ENCODE assay signal across 22 cellular contexts in the genomic region with DNA sequence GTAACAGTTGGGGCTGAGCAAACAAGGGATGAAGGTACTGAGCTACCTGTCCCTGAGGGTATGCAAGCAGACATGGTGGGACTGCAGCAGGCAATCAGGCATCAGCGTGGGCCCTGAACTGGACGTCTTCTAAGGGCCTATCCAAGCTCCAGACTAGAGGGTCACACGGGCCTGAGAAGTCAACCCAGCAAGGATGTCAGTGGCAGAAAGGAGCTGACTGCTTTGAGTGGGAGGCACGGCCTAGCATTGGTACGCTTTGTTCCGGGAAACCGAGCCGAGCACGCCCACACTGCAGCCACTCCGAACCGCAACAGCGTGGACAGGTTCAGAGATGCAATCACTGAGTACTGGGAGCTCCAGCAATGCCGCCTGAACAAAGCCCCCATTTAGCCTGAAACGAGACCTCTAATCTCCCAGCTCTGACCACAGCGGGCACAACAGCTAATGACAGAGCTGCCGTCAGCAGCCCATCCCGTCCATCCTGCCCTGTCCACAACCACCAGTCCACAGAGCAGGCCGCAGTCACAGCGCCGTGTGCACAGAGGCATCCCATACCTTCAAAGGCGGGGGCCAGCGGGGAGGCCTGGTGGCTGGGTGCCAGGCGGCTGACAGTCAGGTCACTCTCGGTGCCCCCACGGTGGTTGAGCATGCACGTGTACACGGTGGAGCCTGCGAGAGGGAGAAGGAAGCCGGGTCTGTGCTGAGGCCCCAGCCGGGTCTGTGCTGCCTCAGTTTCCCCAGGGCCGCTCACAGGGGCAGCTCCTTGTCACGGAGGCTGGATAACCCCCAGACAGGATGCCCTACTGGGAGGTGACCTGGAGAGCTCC. TPM values are rescaled to one million over a fixed set of nuclear protein-coding genes. Genes with fewer than 3 reads are reported as not detected.
DNase-seq lines count a peak whose midpoint lies in the region; ATAC-seq and TF ChIP-seq lines count a peak whose summit lies in the region.
"Had no signal": no experiment of that assay in that cellular context is flagged by ENCODE, and none has a peak within 500 bp of the region (broad histone marks: within the 10 kb centered on the region; RNA-seq: fewer than 3 reads in every experiment).

No MANE protein-coding gene starts in this region.

- H3K36me3 ChIP-seq in left ventricle myocardium inferior (no peaks in the 10 kb centered on the region), trophoblast cell (ENCODE audit: control insufficient read depth in 1 of 2, insufficient read depth in 2 of 2, low read length in 2 of 2) (no peaks in the 10 kb centered on the region), esophagus squamous epithelium (no peaks in the 10 kb centered on the region), BE2C (peaks cover 3% of the 10 kb centered on the region; the same call in 1 of the 2 replicates)
- H3K36me3 ChIP-seq: HAP-1 had no signal

- H3K27me3 ChIP-seq in left ventricle myocardium inferior (ENCODE audit: low read depth) (peaks cover 39% of the 10 kb centered on the region), trophoblast cell (ENCODE audit: insufficient read depth, low read length) (no peaks in the 10 kb centered on the region), esophagus squamous epithelium (no peaks in the 10 kb centered on the region), BE2C (no peaks in the 10 kb centered on the region)

- CTCF ChIA-PET in HEK293T (lab: Yijun Ruan, JAX) = no interaction called here

- no peak for TF ChIP-seq CTCF in left ventricle myocardium inferior (IDR thresholded peaks at IDR 0.05; ENCODE audit: borderline replicate concordance)
- no peak for TF ChIP-seq CTCF in esophagus squamous epithelium (IDR thresholded peaks at IDR 0.05)
- TF ChIP-seq CTCF in BE2C (IDR thresholded peaks at IDR 0.05; ENCODE audit: low read depth, low read length) = no peak

- no peak overlapping the region for H2BK120ac ChIP-seq in trophoblast cell (ENCODE audit: insufficient read depth, low read length, poor library complexity)

- ATAC-seq in Right ventricle myocardium superior (ENCODE audit: poor library complexity) = no peak
- ATAC-seq: K562 had no signal

- WGBS in trophoblast cell (ENCODE audit: extremely low coverage, insufficient coverage, insufficient read length) = no CpG with 5 or more reads among the region's 32 CpGs
- 85 to 92% methylated on average over 18 to 19 of the region's 32 CpGs for WGBS in esophagus squamous epithelium, 2 donors

- H4K12ac ChIP-seq in trophoblast cell (ENCODE audit: low read depth, low read length) = no peak overlapping the region

- POLR2A ChIA-PET in HEK293T (lab: Yijun Ruan, JAX) = no interaction called here

- H3K79me2 ChIP-seq in trophoblast cell (ENCODE audit: control insufficient read depth, insufficient read depth, low read length, poor library complexity) = no peaks in the 10 kb centered on the region

- H2AFZ ChIP-seq in trophoblast cell (ENCODE audit: insufficient read depth, low read length, poor library complexity) = no peak overlapping the region

- no peak overlapping the region for H3K4ac ChIP-seq in trophoblast cell (ENCODE audit: low read depth, low read length)

- H4K8ac ChIP-seq in trophoblast cell (ENCODE audit: low read depth, low read length) = no peak overlapping the region

- H3K4me2 ChIP-seq in trophoblast cell (ENCODE audit: low read length) = no peak overlapping the region

- intact Hi-C loops in Right ventricle myocardium superior (cut with DNase I) (no loop called here), cardiac septum (cut with DNase I) (no loop called here), left ventricle myocardium inferior (cut with micrococcal nuclease) (no loop called here), esophagus squamous epithelium (cut with DNase I) (no loop called here)

- TF ChIP-seq POLR2A in esophagus squamous epithelium (IDR thresholded peaks at IDR 0.05) = no peak

- no peaks in the 10 kb centered on the region for H3K4me1 ChIP-seq in left ventricle myocardium inferior
- H3K4me1 ChIP-seq in trophoblast cell (ENCODE audit: control insufficient read depth in 1 of 2, insufficient read depth in 2 of 2, low read length in 2 of 2) = peaks cover 31 to 36% of the 10 kb centered on the region in 2 experiments
- H3K4me1 ChIP-seq in esophagus squamous epithelium = no peaks in the 10 kb centered on the region
- peaks cover 7% of the 10 kb centered on the region for H3K4me1 ChIP-seq in BE2C
- H3K4me1 ChIP-seq: HAP-1 had no signal

- no peak overlapping the region for H3K9ac ChIP-seq in trophoblast cell (ENCODE audit: low read length)

- H2BK12ac ChIP-seq in trophoblast cell (ENCODE audit: low read length) = no peak overlapping the region

- no peak overlapping the region for H3K27ac ChIP-seq in left ventricle myocardium inferior (replicated peaks)
- H3K27ac ChIP-seq in trophoblast cell (ENCODE audit: low read depth, low read length) = no peak overlapping the region
- no peak overlapping the region for H3K27ac ChIP-seq in esophagus squamous epithelium

- no peak overlapping the region for H2BK5ac ChIP-seq in trophoblast cell (ENCODE audit: low read depth, low read length, poor library complexity)

- no peak overlapping the region for H3K23ac ChIP-seq in trophoblast cell (ENCODE audit: low read length)

- H3K9me3 ChIP-seq in left ventricle myocardium inferior (replicated peaks) (no peaks in the 10 kb centered on the region), trophoblast cell (ENCODE audit: insufficient read depth, low read depth, low read length) (no peaks in the 10 kb centered on the region), esophagus squamous epithelium (no peaks in the 10 kb centered on the region), BE2C (no peaks in the 10 kb centered on the region)
- H3K9me3 ChIP-seq: HAP-1 had no signal

- H3K14ac ChIP-seq in trophoblast cell (ENCODE audit: low read length) = no peak overlapping the region

- no peak overlapping the region for H4K91ac ChIP-seq in trophoblast cell (ENCODE audit: low read depth, low read length)

- no peak overlapping the region for H3K18ac ChIP-seq in trophoblast cell (ENCODE audit: low read length)

- peak; percentile 40 for DNase-seq in Right ventricle myocardium superior
- DNase-seq in cardiac septum (ENCODE audit: low spot score) = no peak
- DNase-seq in left ventricle myocardium inferior = peak; percentile 12
- DNase-seq in trophoblast cell = no peak
- no peak for DNase-seq in HEK293T (ENCODE audit: extremely low spot score)
- no peak for DNase-seq in esophagus squamous epithelium (lab: John Stamatoyannopoulos, UW)
- DNase-seq in BE2C = no peak
- no peak for DNase-seq in HT-29 (ENCODE audit: low spot score)
- DNase-seq: CD4-positive, alpha-beta memory T cell; DMS153; GF-D8; NCI-H1092 treated with DMSO at 0.1 percent for 48 hours; NCI-H2107; NCI-H510A; NCI-H748 treated with DMSO at 0.1 percent for 48 hours; SHP77 treated with DMSO at 0.1 percent for 48 hours had no signal

- peaks cover 27% of the 10 kb centered on the region for H3K79me1 ChIP-seq in trophoblast cell (ENCODE audit: low read length)

- H2AK5ac ChIP-seq in trophoblast cell (ENCODE audit: low read length) = peak overlapping the region; percentile 27

- H3K4me3 ChIP-seq in left ventricle myocardium inferior = no peak overlapping the region
- H3K4me3 ChIP-seq in trophoblast cell (ENCODE audit: low read depth, low read length) = no peak overlapping the region
- no peak overlapping the region for H3K4me3 ChIP-seq in esophagus squamous epithelium
- H3K4me3 ChIP-seq in BE2C (ENCODE audit: low read depth, low read length) = no peak overlapping the region
- H3K4me3 ChIP-seq: HAP-1, K562 had no signal

TF ChIP-seq in HEK293T, 16 proteins besides CTCF, POLR2A, EP300 and RAD21:
- TF ChIP-seq ZNF384 (IDR thresholded peaks at IDR 0.05) = no peak
- no peak for TF ChIP-seq ELF4 (IDR thresholded peaks at IDR 0.05)
- TF ChIP-seq NFRKB (IDR thresholded peaks at IDR 0.05) = no peak
- TF ChIP-seq LEF1 (IDR thresholded peaks at IDR 0.05; ENCODE audit: borderline replicate concordance) = no peak
- no peak for TF ChIP-seq BHLHE40 (IDR thresholded peaks at IDR 0.05; ENCODE audit: borderline replicate concordance)
- TF ChIP-seq CTBP1 (IDR thresholded peaks at IDR 0.05; ENCODE audit: borderline replicate concordance) = no peak
- no peak for TF ChIP-seq HDGF (IDR thresholded peaks at IDR 0.05; ENCODE audit: borderline replicate concordance)
- no peak for TF ChIP-seq FOXK2 (IDR thresholded peaks at IDR 0.05)
- no peak for TF ChIP-seq TARDBP (IDR thresholded peaks at IDR 0.05)
- TF ChIP-seq SUZ12 (IDR thresholded peaks at IDR 0.05) = no peak
- TF ChIP-seq SP1 (IDR thresholded peaks at IDR 0.05) = no peak
- TF ChIP-seq, protein P1, sequence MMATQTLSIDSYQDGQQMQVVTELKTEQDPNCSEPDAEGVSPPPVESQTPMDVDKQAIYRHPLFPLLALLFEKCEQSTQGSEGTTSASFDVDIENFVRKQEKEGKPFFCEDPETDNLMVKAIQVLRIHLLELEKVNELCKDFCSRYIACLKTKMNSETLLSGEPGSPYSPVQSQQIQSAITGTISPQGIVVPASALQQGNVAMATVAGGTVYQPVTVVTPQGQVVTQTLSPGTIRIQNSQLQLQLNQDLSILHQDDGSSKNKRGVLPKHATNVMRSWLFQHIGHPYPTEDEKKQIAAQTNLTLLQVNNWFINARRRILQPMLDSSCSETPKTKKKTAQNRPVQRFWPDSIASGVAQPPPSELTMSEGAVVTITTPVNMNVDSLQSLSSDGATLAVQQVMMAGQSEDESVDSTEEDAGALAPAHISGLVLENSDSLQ (IDR thresholded peaks at IDR 0.05) = no peak
- no peak for TF ChIP-seq L3MBTL2 (conservative IDR thresholded peaks at IDR 0.05)
- TF ChIP-seq FOXM1 (IDR thresholded peaks at IDR 0.05; ENCODE audit: borderline replicate concordance) = no peak
- no peak for TF ChIP-seq FOXA1 (IDR thresholded peaks at IDR 0.05)
- no peak for TF ChIP-seq ARNT (IDR thresholded peaks at IDR 0.05)
TF ChIP-seq in HEK293T: peak in this region for 0.

RNA-seq across cellular contexts. Expression of a gene that starts 44.2 kb away (rescaled TPM):
- total RNA-seq in Right ventricle myocardium superior (0.94 TPM), cardiac septum (1.3 TPM), left ventricle myocardium inferior (0.63 TPM), esophagus squamous epithelium (under 1 TPM in 2 of 4 donors, not detected in 2; 0.26 to 0.57 TPM)
- 0.88 and 0.90 TPM in 2 replicates for polyA plus RNA-seq in trophoblast cell (2013)
- 6.3 TPM for polyA plus RNA-seq in BE2C (2012; ENCODE audit: insufficient read depth, insufficient read length, low read depth)
- 2.5 and 2.7 TPM in 2 replicates for total RNA-seq in HT-29 (2014; rRNA removed; shearing (Covaris generic))
- total RNA-seq: K562 had no signal

RNA-seq across cellular contexts. Expression of a gene that starts 57.8 kb away (rescaled TPM):
- total RNA-seq in Right ventricle myocardium superior (not detected), cardiac septum (not detected), left ventricle myocardium inferior (not detected), esophagus squamous epithelium (not detected)
- polyA plus RNA-seq in trophoblast cell (2013) = 0.01 and 0.03 TPM in 2 replicates
- 42.7 TPM for polyA plus RNA-seq in BE2C (2012; ENCODE audit: insufficient read depth, insufficient read length, low read depth)
- total RNA-seq in HT-29 (2014; rRNA removed; shearing (Covaris generic)) = not detected in 2 replicates
- total RNA-seq: A172, Daoy, K562, OCI-LY7 had no signal
- polyA plus RNA-seq: BJ, K562 had no signal

Comparison
In these comparisons a context has a peak if more than half of its experiments do, and no peak if none do; other contexts are left out.
1. DNase-seq: peak in Right ventricle myocardium superior (single experiment) and left ventricle myocardium inferior (single experiment); none in cardiac septum (single experiment), trophoblast cell (0 of 2), HEK293T (single experiment), esophagus squamous epithelium (single experiment), BE2C (single experiment) and HT-29 (single experiment).